8 cellular contexts compared by ENCODE assay signal in genomic region chr1:160098852-160099647, GRCh38. TPM values are rescaled to one million over a fixed set of nuclear protein-coding genes. Genes with fewer than 3 reads are reported as not detected.
DNase-seq lines count a peak whose midpoint lies in the region; ATAC-seq and TF ChIP-seq lines count a peak whose summit lies in the region.

No MANE protein-coding gene starts in this region.

- peaks cover 0 to 37% (median 27%) of the 10 kb centered on the region in 11 experiments; a peak in 13 of 22 replicates for H4K20me1 ChIP-seq in BLaER1 treated with 17β-estradiol and CSF1 and Interleukin-3, amounts not matched to agents 10 nM and 100 nM

- DNase-seq in NCI-H748 (lab: John Stamatoyannopoulos, UW; ENCODE audit: unreplicated experiment), result peak; percentile 90
- DNase-seq in activated CD4-positive, alpha-beta T cell treated with anti-CD3 and anti-CD28 coated beads, Interleukin-2, amount 50 U/mL, for 4 hours, result peak; percentile 99 to 100
- DNase-seq in dermis blood vessel endothelial cell, result peak; percentile 95
- DNase-seq in right lobe of liver, result peak; percentile 99
- peak; percentile 99 for DNase-seq in stimulated activated CD4-positive, alpha-beta T cell treated with anti-CD3 and anti-CD28 coated beads, Interleukin-4, amount 100 ng/mL, for 1 hour

- H3K4me3 ChIP-seq in BLaER1 treated with 17β-estradiol and CSF1 and Interleukin-3, amounts not matched to agents 10 nM and 100 nM, result peak overlapping the region; percentile 51 to 71 (median 62)
- H3K4me3 ChIP-seq in right lobe of liver, result peak overlapping the region; percentile 24 to 52 (median 44)

- no peaks in the 10 kb centered on the region for H3K9me3 ChIP-seq in BLaER1 treated with 17β-estradiol and CSF1 and Interleukin-3, amounts not matched to agents 10 nM and 100 nM (replicated peaks in 1 of 11)
- no peaks in the 10 kb centered on the region for H3K9me3 ChIP-seq in right lobe of liver

- peak overlapping the region; percentile 76 to 98 (median 92) for H3K4me2 ChIP-seq in BLaER1 treated with 17β-estradiol and CSF1 and Interleukin-3, amounts not matched to agents 10 nM and 100 nM

- intact Hi-C loops in right lobe of liver (cut with DNase I), result no loop called here

- H3K27ac ChIP-seq in BLaER1 treated with 17β-estradiol and CSF1 and Interleukin-3, amounts not matched to agents 10 nM and 100 nM, result peak overlapping the region; percentile 46 to 70 (median 60); a peak in 19 of 22 replicates
- H3K27ac ChIP-seq in right lobe of liver, result peak overlapping the region; percentile 65 to 88 (median 78)

- TF ChIP-seq CTCF in right lobe of liver (IDR thresholded peaks at IDR 0.05), result no peak

- peak overlapping the region; percentile 59 to 77 (median 71); a peak in 20 of 22 replicates for H3K9ac ChIP-seq in BLaER1 treated with 17β-estradiol and CSF1 and Interleukin-3, amounts not matched to agents 10 nM and 100 nM

- H3K36me3 ChIP-seq in BLaER1 treated with 17β-estradiol and CSF1 and Interleukin-3, amounts not matched to agents 10 nM and 100 nM, result peaks cover 6 to 15% (median 10%) of the 10 kb centered on the region in 11 experiments; a peak in 17 of 22 replicates
- no peaks in the 10 kb centered on the region for H3K36me3 ChIP-seq in right lobe of liver

- ATAC-seq in GM19351 (IDR thresholded peaks at IDR 0.05; ENCODE audit: unreplicated experiment) (peak; percentile 79), HG03469 (IDR thresholded peaks at IDR 0.05; ENCODE audit: unreplicated experiment) (peak; percentile 77), right lobe of liver (peak; percentile 75 to 88 (median 80))

- TF ChIP-seq POLR2A in right lobe of liver (IDR thresholded peaks at IDR 0.05), result peak; percentile 57

- 4% methylated on average over 27 of the region's 40 CpGs for WGBS in right lobe of liver (ENCODE audit: insufficient coverage, low coverage, low lambda C conversion rate, missing lambda C conversion rate)

- no peaks in the 10 kb centered on the region for H3K27me3 ChIP-seq in BLaER1 treated with 17β-estradiol and CSF1 and Interleukin-3, amounts not matched to agents 10 nM and 100 nM
- no peaks in the 10 kb centered on the region for H3K27me3 ChIP-seq in right lobe of liver

- H3K4me1 ChIP-seq in BLaER1 treated with 17β-estradiol and CSF1 and Interleukin-3, amounts not matched to agents 10 nM and 100 nM, result peaks cover 63 to 79% (median 74%) of the 10 kb centered on the region in 10 experiments
- peaks cover 0 to 57% (median 20%) of the 10 kb centered on the region in 4 donors for H3K4me1 ChIP-seq in right lobe of liver

RNA-seq across cellular contexts. Expression of gene IGSF8, which starts 0.6 kb away (rescaled TPM):
- total RNA-seq in dermis blood vessel endothelial cell (13.4 and 16.6 TPM in 2 replicates), right lobe of liver (10 to 100 TPM; 27.5 to 45.7 (median 29.4) TPM)

RNA-seq across cellular contexts. Expression of gene ATP1A2, which starts 16.5 kb away (rescaled TPM):
- not detected in 2 replicates for total RNA-seq in dermis blood vessel endothelial cell
- 1 to 10 TPM in 1 of 6 experiments, under 1 TPM in 5; 0.22 to 1.7 (median 0.36) TPM for total RNA-seq in right lobe of liver

RNA-seq across cellular contexts. Expression of gene KCNJ9, which starts 17.7 kb away (rescaled TPM):
- not detected in 2 replicates for total RNA-seq in dermis blood vessel endothelial cell
- total RNA-seq in right lobe of liver, result not detected

RNA-seq across cellular contexts. Expression of gene KCNJ10, which starts 29.1 kb away (rescaled TPM):
- total RNA-seq in dermis blood vessel endothelial cell (not detected in 2 replicates), right lobe of liver (1 to 10 TPM in 2 of 6 experiments, under 1 TPM in 3, not detected in 1; 0.23 to 3.1 (median 0.31) TPM)

RNA-seq across cellular contexts. Expression of gene ATP1A4, which starts 52.4 kb away (rescaled TPM):
- not detected in 2 replicates for total RNA-seq in dermis blood vessel endothelial cell
- not detected for total RNA-seq in right lobe of liver

Comparison
In these comparisons a context has a peak if more than half of its experiments do, and no peak if none do; other contexts are left out.
1. Peak in every context shown above with its lines: DNase-seq, ATAC-seq, H3K4me3 ChIP-seq and H3K27ac ChIP-seq.